In the genomic region with DNA sequence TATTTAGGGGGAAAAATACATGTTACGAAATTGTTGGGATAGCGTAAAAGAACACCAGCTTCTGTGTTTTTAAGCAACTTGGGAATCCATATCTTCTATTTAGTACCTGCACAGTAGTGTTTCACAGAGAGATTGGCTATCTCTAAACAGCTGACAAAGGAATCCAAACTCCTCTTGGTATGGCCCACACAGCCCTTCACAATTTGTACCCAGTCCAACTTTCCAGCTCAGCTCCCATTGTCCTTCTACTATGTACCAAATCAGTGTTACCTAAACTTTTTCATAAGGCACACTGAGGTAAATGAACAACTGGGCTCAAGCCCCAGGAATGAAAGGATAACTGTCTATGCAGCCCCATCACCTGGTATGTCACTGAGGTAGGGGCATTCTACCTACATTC, we compare ENCODE assay signal across 17 cellular contexts.
"Had no signal": no experiment of that assay in that cellular context is flagged by ENCODE, and none has a peak within 500 bp of the region (broad histone marks: within the 10 kb centered on the region; RNA-seq: fewer than 3 reads in every experiment).

No MANE protein-coding gene starts in this region.

- H3K9me3 ChIP-seq: SJCRH30 had no signal

- DNase-seq: KBM-7, MV-4-11, NCI-H1048, NCI-H1105, NCI-H1417, NCI-H1436 treated with DMSO at 0.1 percent for 48 hours, NCI-H1694, NCI-H187 treated with DMSO at 0.1 percent for 48 hours, NCI-H2029 treated with DMSO at 0.1 percent for 48 hours, NCI-H2171 treated with DMSO at 0.1 percent for 48 hours, NCI-H2227 treated with DMSO at 0.1 percent for 48 hours, NCI-H526 treated with DMSO at 0.1 percent for 48 hours, NCI-H748 treated with DMSO at 0.1 percent for 48 hours, RPMI8226, SHP77 treated with DMSO at 0.1 percent for 48 hours, SJCRH30 had no signal

- H3K4me3 ChIP-seq: SJCRH30 had no signal

- ATAC-seq: SK-N-SH treated with all-trans-retinoic acid at 6 μM for 48 hours had no signal

- H3K27ac ChIP-seq: SJCRH30 had no signal

- H3K27me3 ChIP-seq: SJCRH30 had no signal

- H3K36me3 ChIP-seq: SJCRH30 had no signal
